9 cellular contexts compared by ENCODE assay signal in genomic region chr1:228090613-228091081, GRCh38. TPM values are rescaled to one million over a fixed set of nuclear protein-coding genes. Genes with fewer than 3 reads are reported as not detected.
DNase-seq lines count a peak whose midpoint lies in the region; ATAC-seq lines count a peak whose summit lies in the region.
"Had no signal": no experiment of that assay in that cellular context is flagged by ENCODE, and none has a peak within 500 bp of the region (broad histone marks: within the 10 kb centered on the region; RNA-seq: fewer than 3 reads in every experiment).

No MANE protein-coding gene starts in this region.

- no peak overlapping the region for H3K9ac ChIP-seq in skeletal muscle satellite cell (ENCODE audit: low read depth, low read length)

- peaks cover 12% of the 10 kb centered on the region for H3K9me3 Mint-ChIP-seq in activated T-helper 1 cell treated with anti-CD3 and anti-CD28 coated beads, Interleukin-12 subunit alpha, Interleukin-12 subunit beta, Interleukin-2, Interleukin-4 antibody, amounts not matched to agents 30 ng/mL and 10 ng/mL and 1 ng/mL, durations not matched to agents 14 hours and 24 hours and 36 hours

- H3K4me1 Mint-ChIP-seq in activated T-helper 1 cell treated with anti-CD3 and anti-CD28 coated beads, Interleukin-12 subunit alpha, Interleukin-12 subunit beta, Interleukin-2, Interleukin-4 antibody, amounts not matched to agents 30 ng/mL and 10 ng/mL and 1 ng/mL, durations not matched to agents 14 hours and 24 hours and 36 hours (ENCODE audit: low read depth) = peaks cover 72% of the 10 kb centered on the region

- no peaks in the 10 kb centered on the region for H3K27me3 Mint-ChIP-seq in activated T-helper 1 cell treated with anti-CD3 and anti-CD28 coated beads, Interleukin-12 subunit alpha, Interleukin-12 subunit beta, Interleukin-2, Interleukin-4 antibody, amounts not matched to agents 30 ng/mL and 10 ng/mL and 1 ng/mL, durations not matched to agents 14 hours and 24 hours and 36 hours (ENCODE audit: insufficient read depth)

- H3K27me3 ChIP-seq in skeletal muscle satellite cell (ENCODE audit: control insufficient read depth, insufficient read depth, low read length) (no peaks in the 10 kb centered on the region), H7 (ENCODE audit: control insufficient read depth, insufficient read depth, low read length) (no peaks in the 10 kb centered on the region)

- ATAC-seq in left ventricle myocardium superior (peak; percentile 4), HG02571 (IDR thresholded peaks at IDR 0.05; ENCODE audit: unreplicated experiment) (no peak)

- no peak overlapping the region for H3K4me3 Mint-ChIP-seq in activated T-helper 1 cell treated with anti-CD3 and anti-CD28 coated beads, Interleukin-12 subunit alpha, Interleukin-12 subunit beta, Interleukin-2, Interleukin-4 antibody, amounts not matched to agents 30 ng/mL and 10 ng/mL and 1 ng/mL, durations not matched to agents 14 hours and 24 hours and 36 hours

- peak; percentile 60 for DNase-seq in DMS53 (lab: John Stamatoyannopoulos, UW)
- DNase-seq in DMS53 treated with DMSO at 0.1 percent for 48 hours (lab: John Stamatoyannopoulos, UW; ENCODE audit: unreplicated experiment) = no peak
- no peak for DNase-seq in activated T-helper 1 cell treated with anti-CD3 and anti-CD28 coated beads, Interleukin-12 subunit alpha, Interleukin-12 subunit beta, Interleukin-2, Interleukin-4 antibody, amounts not matched to agents 30 ng/mL and 10 ng/mL and 1 ng/mL, durations not matched to agents 14 hours and 24 hours and 36 hours (ENCODE audit: low spot score)
- DNase-seq in left ventricle myocardium superior = no peak
- DNase-seq in epidermal melanocyte (ENCODE audit: insufficient read length, low spot score) = no peak
- no peak for DNase-seq in H7

- peak overlapping the region; percentile 29 for H3K27ac Mint-ChIP-seq in activated T-helper 1 cell treated with anti-CD3 and anti-CD28 coated beads, Interleukin-12 subunit alpha, Interleukin-12 subunit beta, Interleukin-2, Interleukin-4 antibody, amounts not matched to agents 30 ng/mL and 10 ng/mL and 1 ng/mL, durations not matched to agents 14 hours and 24 hours and 36 hours

- peaks cover 60% of the 10 kb centered on the region for H3K4me1 ChIP-seq in skeletal muscle satellite cell (ENCODE audit: control insufficient read depth, insufficient read depth, low read length)

- peak overlapping the region; percentile 34 for H3K4me2 ChIP-seq in skeletal muscle satellite cell (ENCODE audit: low read length)

- H3K36me3 Mint-ChIP-seq in activated T-helper 1 cell treated with anti-CD3 and anti-CD28 coated beads, Interleukin-12 subunit alpha, Interleukin-12 subunit beta, Interleukin-2, Interleukin-4 antibody, amounts not matched to agents 30 ng/mL and 10 ng/mL and 1 ng/mL, durations not matched to agents 14 hours and 24 hours and 36 hours (ENCODE audit: low read depth) = peaks cover 62% of the 10 kb centered on the region

- H3K4me3 ChIP-seq in skeletal muscle satellite cell (ENCODE audit: low read length) = no peak overlapping the region
- no peak overlapping the region for H3K4me3 ChIP-seq in H7 (ENCODE audit: insufficient read depth, low read depth, low read length)

- H3K9me3 ChIP-seq in skeletal muscle satellite cell (replicated peaks; ENCODE audit: low read length) = peaks cover 9% of the 10 kb centered on the region

- intact Hi-C loops in activated T-helper 1 cell treated with anti-CD3 and anti-CD28 coated beads, Interleukin-12 subunit alpha, Interleukin-12 subunit beta, Interleukin-2, Interleukin-4 antibody, amounts not matched to agents 30 ng/mL and 10 ng/mL and 1 ng/mL, durations not matched to agents 14 hours and 24 hours and 36 hours (cut with micrococcal nuclease) = no loop called here
- intact Hi-C loops in left ventricle myocardium superior (cut with micrococcal nuclease) = no loop called here

- H3K36me3 ChIP-seq in skeletal muscle satellite cell (ENCODE audit: insufficient read depth, low read length) (peaks cover 63% of the 10 kb centered on the region), H7 (replicated peaks; ENCODE audit: control insufficient read depth, insufficient read depth, low read length) (no peaks in the 10 kb centered on the region; the same call in 1 of the 2 replicates)
- H3K36me3 ChIP-seq: thoracic aorta had no signal

RNA-seq across cellular contexts. Expression of gene ARF1, which starts 8.1 kb away (rescaled TPM):
- total RNA-seq in activated T-helper 1 cell treated with anti-CD3 and anti-CD28 coated beads, Interleukin-12 subunit alpha, Interleukin-12 subunit beta, Interleukin-2, Interleukin-4 antibody, amounts not matched to agents 30 ng/mL and 10 ng/mL and 1 ng/mL, durations not matched to agents 14 hours and 24 hours and 36 hours = 404 TPM in 2 replicates
- total RNA-seq in left ventricle myocardium superior = 285 TPM
- 287 and 370 TPM in 2 replicates for total RNA-seq in skeletal muscle satellite cell (2012; rRNA removed)
- total RNA-seq in H7 (2014; rRNA removed; shearing (Covaris generic)) = 292 and 326 TPM in 2 replicates

RNA-seq across cellular contexts. Expression of gene C1orf35, which starts 12.5 kb away (rescaled TPM):
- 27.7 and 30.7 TPM in 2 replicates for total RNA-seq in activated T-helper 1 cell treated with anti-CD3 and anti-CD28 coated beads, Interleukin-12 subunit alpha, Interleukin-12 subunit beta, Interleukin-2, Interleukin-4 antibody, amounts not matched to agents 30 ng/mL and 10 ng/mL and 1 ng/mL, durations not matched to agents 14 hours and 24 hours and 36 hours
- 10.5 TPM for total RNA-seq in left ventricle myocardium superior
- 7.0 and 7.9 TPM in 2 replicates for total RNA-seq in skeletal muscle satellite cell (2012; rRNA removed)
- total RNA-seq in H7 (2014; rRNA removed; shearing (Covaris generic)) = 38.9 and 45.7 TPM in 2 replicates

RNA-seq across cellular contexts. Expression of gene MRPL55, which starts 18.5 kb away (rescaled TPM):
- 53.3 and 61.7 TPM in 2 replicates for total RNA-seq in activated T-helper 1 cell treated with anti-CD3 and anti-CD28 coated beads, Interleukin-12 subunit alpha, Interleukin-12 subunit beta, Interleukin-2, Interleukin-4 antibody, amounts not matched to agents 30 ng/mL and 10 ng/mL and 1 ng/mL, durations not matched to agents 14 hours and 24 hours and 36 hours
- total RNA-seq in left ventricle myocardium superior = 58.6 TPM
- 79.1 and 85.8 TPM in 2 replicates for total RNA-seq in skeletal muscle satellite cell (2012; rRNA removed)
- 109 and 172 TPM in 2 replicates for total RNA-seq in H7 (2014; rRNA removed; shearing (Covaris generic))

RNA-seq across cellular contexts. Expression of gene GUK1, which starts 49.4 kb away (rescaled TPM):
- total RNA-seq in activated T-helper 1 cell treated with anti-CD3 and anti-CD28 coated beads, Interleukin-12 subunit alpha, Interleukin-12 subunit beta, Interleukin-2, Interleukin-4 antibody, amounts not matched to agents 30 ng/mL and 10 ng/mL and 1 ng/mL, durations not matched to agents 14 hours and 24 hours and 36 hours = 201 and 202 TPM in 2 replicates
- 175 TPM for total RNA-seq in left ventricle myocardium superior
- 470 and 540 TPM in 2 replicates for total RNA-seq in skeletal muscle satellite cell (2012; rRNA removed)
- 216 and 224 TPM in 2 replicates for total RNA-seq in H7 (2014; rRNA removed; shearing (Covaris generic))

RNA-seq across cellular contexts. Expression of gene GJC2, which starts 59.1 kb away (rescaled TPM):
- 0.61 and 0.93 TPM in 2 replicates for total RNA-seq in activated T-helper 1 cell treated with anti-CD3 and anti-CD28 coated beads, Interleukin-12 subunit alpha, Interleukin-12 subunit beta, Interleukin-2, Interleukin-4 antibody, amounts not matched to agents 30 ng/mL and 10 ng/mL and 1 ng/mL, durations not matched to agents 14 hours and 24 hours and 36 hours
- total RNA-seq in left ventricle myocardium superior = 1.7 TPM
- total RNA-seq in skeletal muscle satellite cell (2012; rRNA removed) = 1.3 and 1.5 TPM in 2 replicates
- total RNA-seq in H7 (2014; rRNA removed; shearing (Covaris generic)) = 1.7 TPM in 2 replicates
